Comparison of ENCODE assay signal across 16 cellular contexts in genomic region chr11:119992171-119993051, GRCh38.
DNase-seq lines count a peak whose midpoint lies in the region; TF ChIP-seq lines count a peak whose summit lies in the region.
"Had no signal": no experiment of that assay in that cellular context is flagged by ENCODE, and none has a peak within 500 bp of the region (broad histone marks: within the 10 kb centered on the region; RNA-seq: fewer than 3 reads in every experiment).

No MANE protein-coding gene starts in this region.

- no peaks in the 10 kb centered on the region for H3K9me3 ChIP-seq in HEK293 (ENCODE audit: control insufficient read depth, insufficient read depth, low read depth, low read length)
- H3K9me3 ChIP-seq in spleen = no peaks in the 10 kb centered on the region
- no peaks in the 10 kb centered on the region for H3K9me3 ChIP-seq in CD4-positive, alpha-beta memory T cell (ENCODE audit: control insufficient read depth in 1 of 2, low read length in 2 of 2)
- H3K9me3 ChIP-seq: Peyer's patch had no signal

- CTCF ChIA-PET in HEK293 (lab: Yijun Ruan, JAX) = interaction anchor here (0.6 kb wide), 2 partner anchors 114 to 115 kb away, joined by 3 read pairs; no protein-coding TSS in a partner anchor
- CTCF ChIA-PET in CD4-positive, alpha-beta memory T cell (lab: Charles Lee; ENCODE audit: partially characterized antibody) = no interaction called here

- WGBS in spleen, 5 donors = 82 to 93% (median 83%) methylated on average over 22 to 23 of the region's 23 CpGs

- H3K4me3 Mint-ChIP-seq in CD4-positive, alpha-beta memory T cell = no peak overlapping the region
- H3K4me3 Mint-ChIP-seq: B cell; CD4-positive, alpha-beta T cell had no signal

- DNase-seq in SW480 (ENCODE audit: low spot score) (peak; percentile 53), spleen (peak; percentile 52), SHP77 (lab: John Stamatoyannopoulos, UW) (no peak)
- no peak for DNase-seq in activated T-cell treated with anti-CD3 and anti-CD28 coated beads, Interleukin-2, amount 50 U/mL, for 48 hours
- DNase-seq in CD4-positive, alpha-beta memory T cell = no peak
- DNase-seq: CD4-positive, alpha-beta T cell; DMS 273 treated with DMSO at 0.1 percent for 48 hours; NCI-H1436; NCI-H2081; NCI-H2227 treated with DMSO at 0.1 percent for 48 hours; Peyer's patch; SHP77 treated with DMSO at 0.1 percent for 48 hours had no signal

- TF ChIP-seq CTCF in HEK293 (tag by site-specific recombination; IDR thresholded peaks at IDR 0.05) (no peak), spleen (IDR thresholded peaks at IDR 0.05 in 8 of 11, conservative IDR thresholded peaks at IDR 0.05 in 3 of 11) (no peak)

- H3K27ac Mint-ChIP-seq in CD4-positive, alpha-beta memory T cell = no peak overlapping the region
- H3K27ac Mint-ChIP-seq: B cell; CD4-positive, alpha-beta T cell had no signal

- peaks cover 7 to 16% of the 10 kb centered on the region in 2 donors for H3K27me3 Mint-ChIP-seq in CD4-positive, alpha-beta memory T cell

- POLR2A ChIA-PET in HEK293 (lab: Yijun Ruan, JAX) = no interaction called here
- POLR2A ChIA-PET in CD4-positive, alpha-beta memory T cell (lab: Charles Lee; ENCODE audit: partially characterized antibody) = no interaction called here

- H3K27ac ChIP-seq in HEK293 (ENCODE audit: extremely low read depth, low read depth, low read length) (no peak overlapping the region), layer of hippocampus (ENCODE audit: low read depth, low read length) (peak overlapping the region; percentile 31), spleen (no peak overlapping the region)
- H3K27ac ChIP-seq in CD4-positive, alpha-beta memory T cell (ENCODE audit: low read depth, low read length) = no peak overlapping the region
- H3K27ac ChIP-seq: KMS-11, Peyer's patch had no signal

- no peaks in the 10 kb centered on the region for H3K4me1 Mint-ChIP-seq in CD4-positive, alpha-beta memory T cell
- H3K4me1 Mint-ChIP-seq: B cell had no signal

- no peak for TF ChIP-seq POLR2A in spleen (IDR thresholded peaks at IDR 0.05)

- H3K4me1 ChIP-seq in HEK293 (ENCODE audit: control insufficient read depth, insufficient read depth, low read length) = no peaks in the 10 kb centered on the region
- no peaks in the 10 kb centered on the region for H3K4me1 ChIP-seq in spleen
- H3K4me1 ChIP-seq in CD4-positive, alpha-beta memory T cell (ENCODE audit: insufficient read depth, low read length) = no peaks in the 10 kb centered on the region
- H3K4me1 ChIP-seq: Peyer's patch had no signal

- H3K27me3 ChIP-seq in layer of hippocampus (ENCODE audit: control insufficient read depth, insufficient read depth, low read length) (no peaks in the 10 kb centered on the region), spleen (replicated peaks in 1 of 7) (peaks cover 0 to 51% (median 0%) of the 10 kb centered on the region in 7 donors)
- H3K27me3 ChIP-seq in CD4-positive, alpha-beta memory T cell (ENCODE audit: insufficient read depth, low read length) = no peaks in the 10 kb centered on the region
- H3K27me3 ChIP-seq: Peyer's patch had no signal

- H3K36me3 ChIP-seq in HEK293 (ENCODE audit: control insufficient read depth in 2 of 2, insufficient read depth in 1 of 2, low read length in 2 of 2) (no peaks in the 10 kb centered on the region), spleen (no peaks in the 10 kb centered on the region)
- no peaks in the 10 kb centered on the region for H3K36me3 ChIP-seq in CD4-positive, alpha-beta memory T cell (ENCODE audit: insufficient read depth, low read length)
- H3K36me3 ChIP-seq: Peyer's patch had no signal

- peaks cover 0 to 3% (median 0%) of the 10 kb centered on the region in 8 donors for H3K9me3 Mint-ChIP-seq in CD4-positive, alpha-beta memory T cell
- H3K9me3 Mint-ChIP-seq: CD4-positive, alpha-beta T cell had no signal

- intact Hi-C loops in spleen (cut with DNase I; ENCODE audit: low total_unique reads) = no loop called here
- intact Hi-C loops in CD4-positive, alpha-beta memory T cell (cut with micrococcal nuclease) = no loop called here

- H3K36me3 Mint-ChIP-seq in CD4-positive, alpha-beta memory T cell = no peaks in the 10 kb centered on the region

- H3K4me3 ChIP-seq in HEK293 (ENCODE audit: low read depth, low read length) = no peak overlapping the region
- H3K4me3 ChIP-seq in spleen = no peak overlapping the region
- no peak overlapping the region for H3K4me3 ChIP-seq in CD4-positive, alpha-beta memory T cell (ENCODE audit: low read length in 2 of 2)
- H3K4me3 ChIP-seq: Peyer's patch had no signal

TF ChIP-seq in HEK293, 187 proteins besides CTCF, POLR2A, EP300 and RAD21:
- TF ChIP-seq ZNF830 (tag by site-specific recombination; IDR thresholded peaks at IDR 0.05; ENCODE audit: low read depth) (no peak), ZNF561 (tag by site-specific recombination; IDR thresholded peaks at IDR 0.05; ENCODE audit: borderline replicate concordance) (no peak), ZNF16 (tag by site-specific recombination; IDR thresholded peaks at IDR 0.05; ENCODE audit: low read depth) (no peak), ZIC2 (tag by site-specific recombination; IDR thresholded peaks at IDR 0.05) (peak; percentile 100), TCF7L2 (IDR thresholded peaks at IDR 0.05; ENCODE audit: borderline replicate concordance, low read depth, low read length) (no peak), ZNF654 (tag by site-specific recombination; IDR thresholded peaks at IDR 0.05; ENCODE audit: low read depth) (no peak), EGR2 (tag by site-specific recombination; IDR thresholded peaks at IDR 0.05; ENCODE audit: low read depth) (peak; percentile 42; the same call in 1 of the 2 replicates), ZFHX2 (tag by site-specific recombination; conservative IDR thresholded peaks at IDR 0.05) (peak; percentile 77), ZNF354C (tag by site-specific recombination; IDR thresholded peaks at IDR 0.05; ENCODE audit: borderline replicate concordance, low read depth) (no peak), ZNF610 (tag by site-specific recombination; IDR thresholded peaks at IDR 0.05; ENCODE audit: borderline replicate concordance) (no peak), ZNF341 (tag by site-specific recombination; IDR thresholded peaks at IDR 0.05; ENCODE audit: low read depth) (no peak), ZNF473 (tag by site-specific recombination; IDR thresholded peaks at IDR 0.05) (no peak), MYNN (tag by site-specific recombination; IDR thresholded peaks at IDR 0.05; ENCODE audit: borderline replicate concordance) (no peak), KLF7 (tag by site-specific recombination; IDR thresholded peaks at IDR 0.05; ENCODE audit: borderline replicate concordance) (no peak), FEZF1 (tag by site-specific recombination; IDR thresholded peaks at IDR 0.05) (no peak)
- TF ChIP-seq, protein P1, sequence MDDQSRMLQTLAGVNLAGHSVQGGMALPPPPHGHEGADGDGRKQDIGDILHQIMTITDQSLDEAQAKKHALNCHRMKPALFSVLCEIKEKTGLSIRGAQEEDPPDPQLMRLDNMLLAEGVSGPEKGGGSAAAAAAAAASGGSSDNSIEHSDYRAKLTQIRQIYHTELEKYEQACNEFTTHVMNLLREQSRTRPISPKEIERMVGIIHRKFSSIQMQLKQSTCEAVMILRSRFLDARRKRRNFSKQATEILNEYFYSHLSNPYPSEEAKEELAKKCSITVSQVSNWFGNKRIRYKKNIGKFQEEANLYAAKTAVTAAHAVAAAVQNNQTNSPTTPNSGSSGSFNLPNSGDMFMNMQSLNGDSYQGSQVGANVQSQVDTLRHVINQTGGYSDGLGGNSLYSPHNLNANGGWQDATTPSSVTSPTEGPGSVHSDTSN (CRISPR knock-in tag; IDR thresholded peaks at IDR 0.05) = no peak
- TF ChIP-seq, protein P2, sequence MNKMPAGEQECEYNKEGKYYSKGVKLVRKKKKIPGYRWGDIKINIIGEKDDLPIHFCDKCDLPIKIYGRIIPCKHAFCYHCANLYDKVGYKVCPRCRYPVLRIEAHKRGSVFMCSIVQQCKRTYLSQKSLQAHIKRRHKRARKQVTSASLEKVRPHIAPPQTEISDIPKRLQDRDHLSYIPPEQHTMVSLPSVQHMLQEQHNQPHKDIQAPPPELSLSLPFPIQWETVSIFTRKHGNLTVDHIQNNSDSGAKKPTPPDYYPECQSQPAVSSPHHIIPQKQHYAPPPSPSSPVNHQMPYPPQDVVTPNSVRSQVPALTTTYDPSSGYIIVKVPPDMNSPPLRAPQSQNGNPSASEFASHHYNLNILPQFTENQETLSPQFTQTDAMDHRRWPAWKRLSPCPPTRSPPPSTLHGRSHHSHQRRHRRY (tag by site-specific recombination; IDR thresholded peaks at IDR 0.05) = no peak

Comparison
In these comparisons a context has a peak if more than half of its experiments do, and no peak if none do; other contexts are left out.
1. DNase-seq: peak in SW480 (single experiment) and spleen (single experiment); none in activated T-cell treated with anti-CD3 and anti-CD28 coated beads, Interleukin-2, amount 50 U/mL, for 48 hours (0 of 2), SHP77 (0 of 2) and CD4-positive, alpha-beta memory T cell (0 of 5).